In the genomic region with DNA sequence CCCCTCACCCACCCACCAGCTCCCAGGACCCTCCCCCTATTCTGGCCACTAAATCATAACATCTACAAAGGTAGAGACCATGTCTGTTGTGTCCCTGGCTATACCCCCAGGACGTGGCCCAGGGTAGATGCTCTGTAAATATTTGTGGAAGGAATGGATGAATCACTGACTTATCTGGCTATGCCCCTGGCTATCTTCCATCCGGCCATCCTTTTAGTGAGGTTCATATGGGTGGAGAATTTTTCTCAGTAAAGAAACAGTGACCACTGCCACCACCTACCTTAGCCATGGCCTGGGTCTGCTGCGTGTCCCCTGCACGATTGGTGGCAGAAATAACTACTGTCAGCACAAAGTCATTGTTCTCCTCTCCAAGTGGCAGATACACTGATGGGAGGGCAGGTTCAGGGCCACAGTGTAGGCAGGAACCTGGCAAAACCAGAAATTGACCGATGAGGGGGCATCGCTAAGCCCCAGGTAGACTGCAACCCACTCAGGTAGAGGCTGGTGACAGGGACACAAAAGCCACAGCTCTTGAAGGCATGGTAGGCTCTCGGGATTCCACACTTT, we compare ENCODE assay signal across 15 cellular contexts.
DNase-seq lines count a peak whose midpoint lies in the region; TF ChIP-seq lines count a peak whose summit lies in the region.
"Had no signal": no experiment of that assay in that cellular context is flagged by ENCODE, and none has a peak within 500 bp of the region (broad histone marks: within the 10 kb centered on the region; RNA-seq: fewer than 3 reads in every experiment).

No MANE protein-coding gene starts in this region.

- no peak overlapping the region for H3K4me3 ChIP-seq in mammary epithelial cell (replicated peaks in 1 of 3; ENCODE audit: insufficient read depth in 1 of 3, low read depth in 2 of 3, low read length in 3 of 3)
- no peak overlapping the region for H3K4me3 ChIP-seq in liver (ENCODE audit: low read depth in 1 of 3, low read length in 3 of 3)
- no peak overlapping the region for H3K4me3 ChIP-seq in left ventricle myocardium inferior

- CTCF ChIA-PET in mammary epithelial cell (lab: Charles Lee; ENCODE audit: low non-redundant PET): no interaction called here

- no peak overlapping the region for H3K9ac ChIP-seq in mammary epithelial cell (ENCODE audit: insufficient read depth, low read length)
- H3K9ac ChIP-seq in liver (ENCODE audit: low read depth in 1 of 2, low read length in 2 of 2): no peak overlapping the region

- no peak for TF ChIP-seq CTCF in mammary epithelial cell (conservative IDR thresholded peaks at IDR 0.05 in 1 of 2, IDR thresholded peaks at IDR 0.05 in 1 of 2; ENCODE audit: extremely low read depth in 1 of 2, insufficient read depth in 1 of 2, low read depth in 1 of 2, low read length in 2 of 2)
- TF ChIP-seq CTCF in liver (IDR thresholded peaks at IDR 0.05; ENCODE audit: low read depth, low read length, missing input control): no peak
- no peak for TF ChIP-seq CTCF in left ventricle myocardium inferior (IDR thresholded peaks at IDR 0.05; ENCODE audit: borderline replicate concordance)

- H3K36me3 ChIP-seq in mammary epithelial cell (ENCODE audit: insufficient read depth, low read length) (no peaks in the 10 kb centered on the region), liver (ENCODE audit: control insufficient read depth in 4 of 4, insufficient read depth in 3 of 4, low read depth in 1 of 4, low read length in 3 of 4) (no peaks in the 10 kb centered on the region), left ventricle myocardium inferior (peaks cover 13% of the 10 kb centered on the region)

- H3K9me3 ChIP-seq in mammary epithelial cell (replicated peaks; ENCODE audit: insufficient read depth, low read length): no peaks in the 10 kb centered on the region
- no peaks in the 10 kb centered on the region for H3K9me3 ChIP-seq in liver (ENCODE audit: control insufficient read depth in 4 of 4, low read length in 3 of 4)
- H3K9me3 ChIP-seq in left ventricle myocardium inferior (replicated peaks): no peaks in the 10 kb centered on the region

- in situ Hi-C loops in mammary epithelial cell (cut with MboI; ENCODE audit: low sequenced_read_pairs in 2 of 2): no loop called here

- dilution Hi-C loops in mammary epithelial cell (cut with HindIII; ENCODE audit: low sequenced_read_pairs): no loop called here

- no peak for TF ChIP-seq RAD21 in liver (IDR thresholded peaks at IDR 0.05)

- intact Hi-C loops in mammary epithelial cell (cut with micrococcal nuclease) (no loop called here), left ventricle myocardium inferior (cut with micrococcal nuclease) (no loop called here)

- H3K27me3 ChIP-seq in mammary epithelial cell (ENCODE audit: insufficient read depth, low read length) (no peaks in the 10 kb centered on the region), liver (ENCODE audit: control insufficient read depth in 4 of 4, insufficient read depth in 4 of 4, low read length in 3 of 4) (no peaks in the 10 kb centered on the region), left ventricle myocardium inferior (ENCODE audit: low read depth) (no peaks in the 10 kb centered on the region)

- peak overlapping the region; percentile 8 for H2AFZ ChIP-seq in mammary epithelial cell (ENCODE audit: low read depth, low read length)

- no peaks in the 10 kb centered on the region for H3K79me2 ChIP-seq in mammary epithelial cell (ENCODE audit: insufficient read depth, low read length)

- DNase-seq in AG20443 (ENCODE audit: low spot score) (peak; percentile 72), LoVo (ENCODE audit: low spot score) (peak; percentile 12), mammary epithelial cell (peak; percentile 53), left ventricle myocardium inferior (no peak), iPS-NIHi7 (ENCODE audit: extremely low spot score) (no peak), NCI-H510A treated with DMSO at 0.1 percent for 48 hours (lab: John Stamatoyannopoulos, UW) (no peak), DMS114 treated with DMSO at 0.1 percent for 48 hours (lab: John Stamatoyannopoulos, UW; ENCODE audit: unreplicated experiment) (no peak)
- DNase-seq: activated CD4-positive, alpha-beta memory T cell treated with anti-CD3 and anti-CD28 coated beads, Interleukin-2, amount 10 ng/mL, durations not matched to agents 7 days and 5 days; activated naive CD4-positive, alpha-beta T cell treated with Interleukin-2 at 50 U/mL for 16 hours; immature natural killer cell; NCI-H1417 treated with DMSO at 0.1 percent for 48 hours; NCI-H524 treated with DMSO at 0.1 percent for 48 hours; Right ventricle myocardium superior; stimulated activated CD4-positive, alpha-beta T cell treated with anti-CD3 and anti-CD28 coated beads, Interleukin-2, amount 100 ng/mL, for 24 hours had no signal

- H3K4me2 ChIP-seq in mammary epithelial cell (ENCODE audit: insufficient read depth, low read depth, low read length): no peak overlapping the region

- H3K27ac ChIP-seq in mammary epithelial cell (ENCODE audit: insufficient read depth, low read depth, low read length) (no peak overlapping the region), liver (ENCODE audit: low read depth in 1 of 2, low read length in 2 of 2) (no peak overlapping the region), left ventricle myocardium inferior (replicated peaks) (no peak overlapping the region)

- H3K4me1 ChIP-seq in mammary epithelial cell (ENCODE audit: insufficient read depth, low read length): peaks cover 15% of the 10 kb centered on the region
- H3K4me1 ChIP-seq in liver (ENCODE audit: control insufficient read depth in 4 of 4, insufficient read depth in 4 of 4, low read length in 3 of 4): no peaks in the 10 kb centered on the region
- H3K4me1 ChIP-seq in left ventricle myocardium inferior: no peaks in the 10 kb centered on the region

- WGBS in mammary epithelial cell (ENCODE audit: low coverage, missing lambda C conversion rate): 18% methylated on average over 7 of the region's 7 CpGs
- 73% methylated on average over 7 of the region's 7 CpGs for WGBS in liver

- no peaks in the 10 kb centered on the region for H4K20me1 ChIP-seq in mammary epithelial cell (ENCODE audit: insufficient read depth, low read length)

- no TSS peak for BruUV-seq in mammary epithelial cell (replicated peaks; lab: Mats Ljungman, UMichigan)

TF ChIP-seq in liver, 16 proteins besides CTCF, POLR2A, EP300 and RAD21:
- TF ChIP-seq FOXA1 (IDR thresholded peaks at IDR 0.05): no peak
- no peak for TF ChIP-seq HNF4G (IDR thresholded peaks at IDR 0.05)
- peak; percentile 36 to 55 for TF ChIP-seq JUND (IDR thresholded peaks at IDR 0.05)
- TF ChIP-seq SP1 (IDR thresholded peaks at IDR 0.05): no peak
- no peak for TF ChIP-seq RXRA (IDR thresholded peaks at IDR 0.05)
TF ChIP-seq in liver: peak in this region for 1.

Comparison
In these comparisons a context has a peak if more than half of its experiments do, and no peak if none do; other contexts are left out.
1. DNase-seq: peak in AG20443 (single experiment), LoVo (single experiment) and mammary epithelial cell (single experiment); none in left ventricle myocardium inferior (single experiment), iPS-NIHi7 (single experiment), NCI-H510A treated with DMSO at 0.1 percent for 48 hours (single experiment) and DMS114 treated with DMSO at 0.1 percent for 48 hours (single experiment).